Comparison of ENCODE assay signal across 9 cellular contexts in the genomic region with DNA sequence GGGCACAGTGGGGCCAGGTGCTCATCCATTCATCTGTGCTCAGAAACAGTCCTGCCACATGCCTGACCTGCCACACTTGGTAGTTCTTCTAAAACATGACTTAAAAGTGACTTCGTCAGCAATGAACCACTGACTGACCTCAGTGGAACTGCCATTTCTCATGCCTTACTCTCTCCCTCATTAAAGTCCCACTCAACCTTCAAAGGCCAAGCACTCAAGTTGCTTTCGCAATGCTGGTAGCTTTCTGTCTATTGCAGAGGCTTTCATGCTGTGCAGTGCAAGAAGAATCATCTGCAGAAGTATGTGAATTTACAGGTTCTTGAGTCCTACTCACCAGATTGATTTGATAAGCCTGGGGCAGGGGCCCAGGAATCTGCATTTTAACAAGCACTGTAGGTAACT. TPM values are rescaled to one million over a fixed set of nuclear protein-coding genes. Genes with fewer than 3 reads are reported as not detected.
DNase-seq lines count a peak whose midpoint lies in the region; ATAC-seq, FAIRE-seq and TF ChIP-seq lines count a peak whose summit lies in the region.
"Had no signal": no experiment of that assay in that cellular context is flagged by ENCODE, and none has a peak within 500 bp of the region (broad histone marks: within the 10 kb centered on the region; RNA-seq: fewer than 3 reads in every experiment).

No MANE protein-coding gene starts in this region.

- peaks cover 0 to 3% (median 1%) of the 10 kb centered on the region in 3 donors for H3K27me3 Mint-ChIP-seq in CD14-positive monocyte (ENCODE audit: low read depth in 3 of 3)
- H3K27me3 Mint-ChIP-seq in naive thymus-derived CD8-positive, alpha-beta T cell = no peaks in the 10 kb centered on the region

- H3K36me3 Mint-ChIP-seq in CD14-positive monocyte = peaks cover 38 to 45% of the 10 kb centered on the region in 2 donors
- peaks cover 0 to 7% (median 4%) of the 10 kb centered on the region in 3 donors for H3K36me3 Mint-ChIP-seq in naive thymus-derived CD8-positive, alpha-beta T cell

- peaks cover 88% of the 10 kb centered on the region for H3K4me1 Mint-ChIP-seq in CD14-positive monocyte
- H3K4me1 Mint-ChIP-seq in naive thymus-derived CD8-positive, alpha-beta T cell = peaks cover 44 to 98% (median 95%) of the 10 kb centered on the region in 4 donors

- CTCF ChIA-PET in HCT116 (lab: Charles Lee) = no interaction called here

- H3K36me3 ChIP-seq in HCT116 (ENCODE audit: control insufficient read depth in 1 of 2, insufficient read depth in 2 of 2, low read length in 2 of 2) (no peaks in the 10 kb centered on the region), adrenal gland (replicated peaks in 1 of 2) (no peaks in the 10 kb centered on the region), pancreas (no peaks in the 10 kb centered on the region)

- DNase-seq in CD14-positive monocyte (ENCODE audit: low spot score) (peak; percentile 37), HCT116 (ENCODE audit: low read depth, low spot score) (no peak), adrenal gland (peak in 4 of 7 donors; percentile 16 to 57 (median 38)), NCI-H146 treated with DMSO at 0.1 percent for 48 hours (lab: John Stamatoyannopoulos, UW; ENCODE audit: unreplicated experiment) (no peak), pancreas (no peak), GM19238 (ENCODE audit: insufficient read length, low spot score) (no peak), NCI-H2029 treated with DMSO at 0.1 percent for 48 hours (lab: John Stamatoyannopoulos, UW) (no peak)
- no peak for DNase-seq in naive thymus-derived CD8-positive, alpha-beta T cell
- DNase-seq: cerebellar nuclear complex had no signal

- TF ChIP-seq POLR2A in HCT116 (IDR thresholded peaks at IDR 0.05; ENCODE audit: borderline replicate concordance, extremely low read depth, insufficient read depth, insufficient read length) (no peak), adrenal gland (IDR thresholded peaks at IDR 0.05) (no peak)

- H3K27ac Mint-ChIP-seq in CD14-positive monocyte = peak overlapping the region in 6 of 7 donors; percentile 37 to 81 (median 74)
- peak overlapping the region; percentile 85 to 96 (median 91) for H3K27ac Mint-ChIP-seq in naive thymus-derived CD8-positive, alpha-beta T cell

- WGBS in adrenal gland, 4 donors = 68 to 77% (median 73%) methylated on average over 2 of the region's 2 CpGs
- 84 to 90% methylated on average over 2 of the region's 2 CpGs for WGBS in pancreas, 2 donors

- TF ChIP-seq RAD21 in HCT116 (IDR thresholded peaks at IDR 0.05; ENCODE audit: low read depth) = no peak

- peaks cover 0 to 19% of the 10 kb centered on the region in 2 experiments; a peak in 1 of 4 replicates for H3K4me1 ChIP-seq in HCT116 (ENCODE audit: control insufficient read depth in 1 of 2, insufficient read depth in 2 of 2, low read length in 2 of 2)
- peaks cover 42 to 70% of the 10 kb centered on the region in 2 donors for H3K4me1 ChIP-seq in adrenal gland (replicated peaks in 1 of 2)
- peaks cover 13 to 19% (median 17%) of the 10 kb centered on the region in 3 donors for H3K4me1 ChIP-seq in pancreas

- intact Hi-C loops in CD14-positive monocyte (cut with micrococcal nuclease) (no loop called here), HCT116 (cut with micrococcal nuclease) (no loop called here), adrenal gland (cut with DNase I) (no loop called here), pancreas (cut with DNase I) (no loop called here)

- H3K4me3 ChIP-seq in HCT116 (replicated peaks in 1 of 2; ENCODE audit: low read depth in 1 of 2, low read length in 2 of 2) (no peak overlapping the region), adrenal gland (no peak overlapping the region), pancreas (no peak overlapping the region)

- no peaks in the 10 kb centered on the region for H3K9me2 ChIP-seq in HCT116 (ENCODE audit: insufficient read depth)

- ATAC-seq in HCT116 = no peak
- peak; percentile 22 to 36 for ATAC-seq in naive thymus-derived CD8-positive, alpha-beta T cell
- no peak for ATAC-seq in pancreas

- no peak overlapping the region for H3K9ac ChIP-seq in HCT116 (ENCODE audit: low read length)

- TF ChIP-seq CTCF in CD14-positive monocyte (IDR thresholded peaks at IDR 0.05) (no peak), HCT116 (IDR thresholded peaks at IDR 0.05 in 2 of 3, conservative IDR thresholded peaks at IDR 0.05 in 1 of 3; ENCODE audit: borderline replicate concordance in 1 of 3, insufficient read depth in 1 of 3, low read depth in 2 of 3, low read length in 2 of 3) (no peak), adrenal gland (IDR thresholded peaks at IDR 0.05) (no peak), pancreas (IDR thresholded peaks at IDR 0.05) (no peak)

- no peak overlapping the region for H2AFZ ChIP-seq in HCT116 (ENCODE audit: low read depth, low read length, poor library complexity, severe bottlenecking)

- H3K27ac ChIP-seq in HCT116 (ENCODE audit: low read depth, low read length) = no peak overlapping the region
- peak overlapping the region in 1 of 5 donors; percentile 20 for H3K27ac ChIP-seq in adrenal gland
- no peak overlapping the region for H3K27ac ChIP-seq in pancreas

- no TSS peak for BruUV-seq in HCT116 (replicated peaks; lab: Mats Ljungman, UMichigan)

- H3K4me2 ChIP-seq in HCT116 (ENCODE audit: low read length) = no peak overlapping the region

- H3K27me3 ChIP-seq in HCT116 (ENCODE audit: insufficient read depth, low read length) = no peaks in the 10 kb centered on the region
- H3K27me3 ChIP-seq in adrenal gland = no peaks in the 10 kb centered on the region
- H3K27me3 ChIP-seq in pancreas = no peaks in the 10 kb centered on the region

- no peaks in the 10 kb centered on the region for H4K20me1 ChIP-seq in HCT116 (ENCODE audit: insufficient read depth)

- FAIRE-seq in pancreas (lab: Jason Lieb, UNC) = no peak

- peaks cover 17% of the 10 kb centered on the region; the same call in 1 of the 2 replicates for H3K79me2 ChIP-seq in HCT116 (ENCODE audit: insufficient read depth, low read length)

- RAD21 ChIA-PET in HCT116 (lab: Charles Lee; ENCODE audit: low non-redundant PET in 1 of 2, low total read pairs in 2 of 2, uncharacterized antibody in 2 of 2, unreplicated experiment in 2 of 2) = no interaction called here

- no peaks in the 10 kb centered on the region for H3K9me3 Mint-ChIP-seq in CD14-positive monocyte
- no peaks in the 10 kb centered on the region for H3K9me3 Mint-ChIP-seq in naive thymus-derived CD8-positive, alpha-beta T cell

- H3K9me3 ChIP-seq in HCT116 (ENCODE audit: control insufficient read depth in 1 of 2, insufficient read depth in 1 of 2, low read depth in 1 of 2, low read length in 2 of 2) = no peaks in the 10 kb centered on the region
- H3K9me3 ChIP-seq in adrenal gland (replicated peaks in 1 of 3) = no peaks in the 10 kb centered on the region
- H3K9me3 ChIP-seq in pancreas = no peaks in the 10 kb centered on the region

- POLR2A ChIA-PET in HCT116 (lab: Charles Lee) = no interaction called here
- POLR2A ChIA-PET in naive thymus-derived CD8-positive, alpha-beta T cell (lab: Charles Lee) = interaction anchor here (1.5 to 7.2 kb wide), 4 partner anchors 16 to 24 kb away, joined by 4 to 63 read pairs (median 20); a partner anchor contains a TSS

- H3K4me3 Mint-ChIP-seq in CD14-positive monocyte = no peak overlapping the region
- peak overlapping the region; percentile 16 to 84 (median 74) for H3K4me3 Mint-ChIP-seq in naive thymus-derived CD8-positive, alpha-beta T cell

TF ChIP-seq in HCT116, 20 proteins besides CTCF, POLR2A, EP300 and RAD21:
- peak; percentile 81 for TF ChIP-seq CEBPB (IDR thresholded peaks at IDR 0.05; ENCODE audit: low read depth)
- no peak for TF ChIP-seq POLR2AphosphoS5 (IDR thresholded peaks at IDR 0.05; ENCODE audit: low read depth, low read length)
TF ChIP-seq in HCT116: peak in this region for 1.

RNA-seq across cellular contexts. Expression of a gene that starts 23.9 kb away (rescaled TPM):
- 10 to 100 TPM; 27.6 to 38.6 TPM for polyA plus RNA-seq in CD14-positive monocyte
- 31.4 TPM for total RNA-seq in HCT116 (2021; ENCODE audit: unreplicated experiment)
- 20.3 and 21.6 TPM in 2 replicates for polyA plus RNA-seq in HCT116 (2012)
- 100 to 1,000 TPM in 1 of 8 donors, 10 to 100 TPM in 7; 44.5 to 117 (median 70.1) TPM for total RNA-seq in adrenal gland
- 10 to 100 TPM; 18.7 to 70.5 (median 21.9) TPM for polyA plus RNA-seq in adrenal gland
- 10 to 100 TPM; 28.7 to 30.8 TPM for total RNA-seq in naive thymus-derived CD8-positive, alpha-beta T cell
- 10 to 100 TPM; 15.1 to 24.2 (median 18.6) TPM for polyA plus RNA-seq in naive thymus-derived CD8-positive, alpha-beta T cell
- 10 to 100 TPM; 16.1 to 54.2 (median 33.7) TPM for total RNA-seq in pancreas
- polyA plus RNA-seq in pancreas = 10 to 100 TPM in 1 of 2 donors, 1 to 10 TPM in 1; 9.7 to 15.5 TPM

Comparison
In these comparisons a context has a peak if more than half of its experiments do, and no peak if none do; other contexts are left out.
1. DNase-seq: peak in CD14-positive monocyte (single experiment) and adrenal gland (4 of 7); none in HCT116 (single experiment), naive thymus-derived CD8-positive, alpha-beta T cell (0 of 10), NCI-H146 treated with DMSO at 0.1 percent for 48 hours (single experiment), pancreas (0 of 6), GM19238 (single experiment) and NCI-H2029 treated with DMSO at 0.1 percent for 48 hours (single experiment).
2. H3K4me3 Mint-ChIP-seq: peak in naive thymus-derived CD8-positive, alpha-beta T cell (10 of 10); none in CD14-positive monocyte (0 of 2).
3. ATAC-seq: peak in naive thymus-derived CD8-positive, alpha-beta T cell (2 of 2); none in HCT116 (single experiment) and pancreas (0 of 4).